ENCODE assay signal across 8 cellular contexts in genomic region chr16:88856122-88856827, GRCh38. TPM values are rescaled to one million over a fixed set of nuclear protein-coding genes. Genes with fewer than 3 reads are reported as not detected.
DNase-seq lines count a peak whose midpoint lies in the region; ATAC-seq and TF ChIP-seq lines count a peak whose summit lies in the region.

No MANE protein-coding gene starts in this region.

- H3K4me1 ChIP-seq in HEK293 (ENCODE audit: control insufficient read depth, insufficient read depth, low read length) = no peaks in the 10 kb centered on the region
- H3K4me1 ChIP-seq in right cardiac atrium (ENCODE audit: control insufficient read depth, insufficient read depth, low read length) = peaks cover 5% of the 10 kb centered on the region
- H3K4me1 ChIP-seq in skeletal muscle tissue (ENCODE audit: control insufficient read depth in 3 of 3, insufficient read depth in 3 of 3, low read length in 3 of 3) = peaks cover 17 to 47% (median 24%) of the 10 kb centered on the region in 3 donors

- H3K36me3 ChIP-seq in HEK293 (ENCODE audit: control insufficient read depth in 2 of 2, insufficient read depth in 1 of 2, low read length in 2 of 2) (peaks cover 0 to 33% of the 10 kb centered on the region in 2 experiments; a peak in 1 of 3 replicates), skeletal muscle tissue (ENCODE audit: control insufficient read depth in 3 of 3, insufficient read depth in 3 of 3, low read length in 3 of 3) (peaks cover 26 to 31% (median 27%) of the 10 kb centered on the region in 3 donors)

- CTCF ChIA-PET in HEK293 (lab: Yijun Ruan, JAX) = interaction anchor here (0.8 to 1.1 kb wide), 2 partner anchors 56 to 119 kb away, joined by 3 read pairs; no protein-coding TSS in a partner anchor

- peak; percentile 7 to 24 for ATAC-seq in right cardiac atrium

- no peaks in the 10 kb centered on the region for H3K27me3 ChIP-seq in right cardiac atrium (ENCODE audit: control insufficient read depth, insufficient read depth)
- H3K27me3 ChIP-seq in skeletal muscle tissue (ENCODE audit: control insufficient read depth in 3 of 3, insufficient read depth in 3 of 3, low read length in 3 of 3) = no peaks in the 10 kb centered on the region

- H3K27ac ChIP-seq in HEK293 (ENCODE audit: extremely low read depth, low read depth, low read length) (no peak overlapping the region), right cardiac atrium (ENCODE audit: low read length) (peak overlapping the region; percentile 34), skeletal muscle tissue (ENCODE audit: low read depth, low read length) (no peak overlapping the region)

- DNase-seq in 8988T = peak; percentile 84
- DNase-seq in activated T-cell treated with anti-CD3 and anti-CD28 coated beads, Interleukin-2, amount 50 U/mL, for 48 hours = peak; percentile 24 to 36
- DNase-seq in right cardiac atrium = peak; percentile 44 to 80 (median 75)
- DNase-seq in dedifferentiated amniotic fluid mesenchymal stem cell (ENCODE audit: extremely low spot score) = no peak
- DNase-seq in MV-4-11 (lab: John Stamatoyannopoulos, UW) = no peak
- no peak for DNase-seq in occipital lobe (lab: John Stamatoyannopoulos, UW)

- peak overlapping the region; percentile 70 for H3K4me3 ChIP-seq in HEK293 (ENCODE audit: low read depth, low read length)
- H3K4me3 ChIP-seq in right cardiac atrium (ENCODE audit: low read length) = peak overlapping the region; percentile 63
- H3K4me3 ChIP-seq in skeletal muscle tissue (ENCODE audit: low read length in 3 of 3) = peak overlapping the region; percentile 56 to 79 (median 69)

- 12% methylated on average over 49 of the region's 53 CpGs for WGBS in right cardiac atrium

- POLR2A ChIA-PET in HEK293 (lab: Yijun Ruan, JAX) = interaction anchor here (0.7 to 2.1 kb wide), 2 partner anchors 10 to 45 kb away, joined by 3 to 23 read pairs; partner anchors contain the start of gene APRT

- intact Hi-C loops in right cardiac atrium (cut with DNase I) = no loop called here

- H3K9ac ChIP-seq in skeletal muscle tissue (ENCODE audit: low read depth in 1 of 3, low read length in 3 of 3) = peak overlapping the region in 2 of 3 donors; percentile 14 to 66

- no peak for TF ChIP-seq CTCF in HEK293 (tag by site-specific recombination; IDR thresholded peaks at IDR 0.05)

- H3K9me3 ChIP-seq in HEK293 (ENCODE audit: control insufficient read depth, insufficient read depth, low read depth, low read length) (no peaks in the 10 kb centered on the region), right cardiac atrium (ENCODE audit: control insufficient read depth, low read length) (no peaks in the 10 kb centered on the region), skeletal muscle tissue (ENCODE audit: control insufficient read depth in 3 of 3, low read length in 3 of 3) (no peaks in the 10 kb centered on the region)

TF ChIP-seq in HEK293, 187 proteins besides CTCF, POLR2A, EP300 and RAD21:
- TF ChIP-seq ZNF518A (tag by site-specific recombination; conservative IDR thresholded peaks at IDR 0.05; ENCODE audit: low read depth) = no peak
- TF ChIP-seq HOXA7 (CRISPR knock-in tag; IDR thresholded peaks at IDR 0.05; ENCODE audit: borderline replicate concordance) = no peak
- no peak for TF ChIP-seq ZSCAN16 (tag by site-specific recombination; IDR thresholded peaks at IDR 0.05)
- TF ChIP-seq EGR2 (tag by site-specific recombination; IDR thresholded peaks at IDR 0.05; ENCODE audit: low read depth) = 0 out of 2 replicates have a peak, but pooled peaks have one; percentile 16
- TF ChIP-seq ZBTB8A (tag by site-specific recombination; IDR thresholded peaks at IDR 0.05) = no peak
- peak; percentile 24; the same call in 1 of the 2 replicates for TF ChIP-seq ZFHX2 (tag by site-specific recombination; conservative IDR thresholded peaks at IDR 0.05)

RNA-seq across cellular contexts. Expression of gene GALNS, which starts 0.5 kb away (rescaled TPM):
- 10 to 100 TPM; 17.6 to 22.3 (median 18.8) TPM for total RNA-seq in right cardiac atrium
- polyA plus RNA-seq in right cardiac atrium = 21.0 TPM
- 9.9 TPM for total RNA-seq in skeletal muscle tissue
- 6.6 TPM for total RNA-seq in occipital lobe

RNA-seq across cellular contexts. Expression of gene TRAPPC2L, which starts 0.7 kb away (rescaled TPM):
- 10 to 100 TPM; 45.5 to 61.5 (median 55.0) TPM for total RNA-seq in right cardiac atrium
- 43.7 TPM for polyA plus RNA-seq in right cardiac atrium
- 29.2 TPM for total RNA-seq in skeletal muscle tissue
- total RNA-seq in occipital lobe = 30.4 TPM

RNA-seq across cellular contexts. Expression of gene PABPN1L, which starts 10.2 kb away (rescaled TPM):
- not detected for total RNA-seq in right cardiac atrium
- polyA plus RNA-seq in right cardiac atrium = not detected
- total RNA-seq in skeletal muscle tissue = not detected
- total RNA-seq in occipital lobe = not detected

RNA-seq across cellular contexts. Expression of gene APRT, which starts 44.5 kb away (rescaled TPM):
- 10 to 100 TPM; 40.8 to 65.8 (median 50.7) TPM for total RNA-seq in right cardiac atrium
- polyA plus RNA-seq in right cardiac atrium = 82.0 TPM
- total RNA-seq in skeletal muscle tissue = 41.8 TPM
- total RNA-seq in occipital lobe = 12.0 TPM

RNA-seq across cellular contexts. Expression of gene CDT1, which starts 52.7 kb away (rescaled TPM):
- total RNA-seq in right cardiac atrium (1 to 10 TPM in 2 of 4 donors, under 1 TPM in 2; 0.57 to 3.1 (median 1.1) TPM), skeletal muscle tissue (6.3 TPM), occipital lobe (1.6 TPM)
- 0.27 TPM for polyA plus RNA-seq in right cardiac atrium

Comparison
In these comparisons a context has a peak if more than half of its experiments do, and no peak if none do; other contexts are left out.
1. DNase-seq: peak in 8988T (single experiment), activated T-cell treated with anti-CD3 and anti-CD28 coated beads, Interleukin-2, amount 50 U/mL, for 48 hours (2 of 2) and right cardiac atrium (3 of 3); none in dedifferentiated amniotic fluid mesenchymal stem cell (single experiment), MV-4-11 (single experiment) and occipital lobe (single experiment).
2. Peak in every context shown above with its lines, with median percentiles within 50 percentile points of each other: H3K4me3 ChIP-seq.